8 cellular contexts compared by ENCODE assay signal in genomic region chr16:23182206-23182674, GRCh38. TPM values are rescaled to one million over a fixed set of nuclear protein-coding genes. Genes with fewer than 3 reads are reported as not detected.
A peak's percentile ranks its signal among the peaks of the same experiment; 100 is the strongest.
DNase-seq lines count a peak whose midpoint lies in the region; ATAC-seq and TF ChIP-seq lines count a peak whose summit lies in the region.

No MANE protein-coding gene starts in this region.

- no peak overlapping the region for H3K14ac ChIP-seq in H9 (ENCODE audit: insufficient read depth, low read length)

- no CpG with 5 or more reads among the region's 33 CpGs for WGBS in H9 (ENCODE audit: extremely low coverage, insufficient read length, low lambda C conversion rate)
- 4 to 8% methylated on average over 19 to 33 of the region's 33 CpGs for WGBS in aorta, 2 donors

- H3K27ac ChIP-seq in H9 (ENCODE audit: insufficient read length, low read depth, low read length): no peak overlapping the region
- H3K27ac ChIP-seq in SU-DHL-6 (ENCODE audit: low read depth, low read length): no peak overlapping the region
- no peak overlapping the region for H3K27ac ChIP-seq in left ventricle myocardium inferior (replicated peaks)
- H3K27ac ChIP-seq in aorta (ENCODE audit: low read depth in 1 of 2, low read length in 2 of 2): no peak overlapping the region

- no peak overlapping the region for H2AFZ ChIP-seq in H9 (ENCODE audit: low read length)
- no peak overlapping the region for H2AFZ ChIP-seq in SU-DHL-6 (ENCODE audit: low read depth, low read length, severe bottlenecking)

- ATAC-seq in activated naive CD8-positive, alpha-beta T cell treated with anti-CD3 and anti-CD28 coated beads, Interleukin-2, amount 50 U/mL, for 24 hours: peak; percentile 94
- peak; percentile 93 for ATAC-seq in aorta (ENCODE audit: low FRiP score)

- H3K23ac ChIP-seq in H9 (ENCODE audit: insufficient read length, low read depth, low read length): no peak overlapping the region

- H2BK15ac ChIP-seq in H9 (ENCODE audit: low read depth, low read length): no peak overlapping the region

- no peaks in the 10 kb centered on the region for H3K79me1 ChIP-seq in H9 (ENCODE audit: insufficient read depth, low read depth, low read length, poor library complexity, severe bottlenecking)

- H4K20me1 ChIP-seq in H9 (ENCODE audit: control insufficient read depth, insufficient read depth, insufficient read length) (no peaks in the 10 kb centered on the region), SU-DHL-6 (ENCODE audit: low read depth, low read length) (no peaks in the 10 kb centered on the region)

- no peak overlapping the region for H2AK5ac ChIP-seq in H9 (ENCODE audit: insufficient read length, low read length)

- H3K4ac ChIP-seq in H9 (ENCODE audit: low read depth, low read length): no peak overlapping the region

- H3K23me2 ChIP-seq in H9 (ENCODE audit: insufficient read length, low read depth, low read length, poor library complexity, severe bottlenecking): peaks cover 6% of the 10 kb centered on the region

- peak overlapping the region; percentile 37 for H3K4me3 ChIP-seq in SU-DHL-6 (ENCODE audit: insufficient read depth, low read length, poor library complexity, severe bottlenecking)
- peak overlapping the region; percentile 67 for H3K4me3 ChIP-seq in left ventricle myocardium inferior
- peak overlapping the region; percentile 14 to 30 for H3K4me3 ChIP-seq in aorta (ENCODE audit: low read length in 2 of 2)

- H3K36me3 ChIP-seq in SU-DHL-6 (ENCODE audit: low read length) (no peaks in the 10 kb centered on the region), left ventricle myocardium inferior (no peaks in the 10 kb centered on the region), aorta (ENCODE audit: control insufficient read depth in 1 of 2, insufficient read depth in 2 of 2, low read length in 1 of 2) (no peaks in the 10 kb centered on the region)

- H3K4me2 ChIP-seq in H9 (ENCODE audit: insufficient read depth, insufficient read length, low read length) (peak overlapping the region; percentile 75), SU-DHL-6 (ENCODE audit: low read depth, low read length, poor library complexity, severe bottlenecking) (peak overlapping the region; percentile 55)

- peak overlapping the region; percentile 61 to 86 for H3K4me3 Mint-ChIP-seq in H9
- peak overlapping the region; percentile 42 for H3K4me3 Mint-ChIP-seq in activated naive CD8-positive, alpha-beta T cell treated with anti-CD3 and anti-CD28 coated beads, Interleukin-2, amount 50 U/mL, for 24 hours

- H3K27me3 ChIP-seq in H9 (ENCODE audit: insufficient read depth, low read length) (peaks cover 15% of the 10 kb centered on the region; the same call in 1 of the 2 replicates), SU-DHL-6 (ENCODE audit: low read length) (no peaks in the 10 kb centered on the region), left ventricle myocardium inferior (ENCODE audit: low read depth) (peaks cover 89% of the 10 kb centered on the region), aorta (ENCODE audit: control insufficient read depth in 1 of 2, insufficient read depth in 2 of 2, low read length in 1 of 2) (peaks cover 0 to 3% of the 10 kb centered on the region in 2 donors)

- peaks cover 8% of the 10 kb centered on the region; the same call in 1 of the 2 replicates for H3F3A ChIP-seq in SU-DHL-6 (ENCODE audit: insufficient read depth)

- H2BK12ac ChIP-seq in H9 (ENCODE audit: insufficient read length, low read depth, low read length): no peak overlapping the region

- no peaks in the 10 kb centered on the region for H3K4me1 ChIP-seq in H9 (ENCODE audit: insufficient read depth, low read length)
- H3K4me1 ChIP-seq in left ventricle myocardium inferior: peaks cover 29% of the 10 kb centered on the region
- no peaks in the 10 kb centered on the region for H3K4me1 ChIP-seq in aorta (ENCODE audit: control insufficient read depth in 1 of 2, insufficient read depth in 2 of 2, low read length in 2 of 2)

- H3K9me3 ChIP-seq in H9 (ENCODE audit: control insufficient read depth, low read depth, low read length) (no peaks in the 10 kb centered on the region), SU-DHL-6 (ENCODE audit: insufficient read depth, low read length) (no peaks in the 10 kb centered on the region), left ventricle myocardium inferior (replicated peaks) (no peaks in the 10 kb centered on the region), aorta (ENCODE audit: control insufficient read depth, low read length) (no peaks in the 10 kb centered on the region)

- intact Hi-C loops in left ventricle myocardium inferior (cut with micrococcal nuclease): no loop called here
- intact Hi-C loops in aorta (cut with DNase I): loop anchor here (1.0 kb wide), 2 partner anchors 252 to 253 kb away; no protein-coding TSS in a partner anchor

- H2BK120ac ChIP-seq in H9 (ENCODE audit: low read depth, low read length, poor library complexity, severe bottlenecking): no peak overlapping the region

- no peak overlapping the region for H3K18ac ChIP-seq in H9 (ENCODE audit: insufficient read length, low read depth, low read length)

- no peaks in the 10 kb centered on the region; a peak in 1 of 7 replicates for H3K36me3 Mint-ChIP-seq in H9 (ENCODE audit: insufficient read depth in 1 of 3, low read depth in 3 of 3)
- no peaks in the 10 kb centered on the region for H3K36me3 Mint-ChIP-seq in activated naive CD8-positive, alpha-beta T cell treated with anti-CD3 and anti-CD28 coated beads, Interleukin-2, amount 50 U/mL, for 24 hours (ENCODE audit: low read depth)

- no peak overlapping the region for H3T11ph ChIP-seq in H9 (ENCODE audit: low read length)

- H4K8ac ChIP-seq in H9 (replicated peaks; ENCODE audit: insufficient read length, low read depth, low read length): no peak overlapping the region

- H3K79me2 ChIP-seq in H9 (ENCODE audit: insufficient read depth, low read length) (no peaks in the 10 kb centered on the region), SU-DHL-6 (ENCODE audit: insufficient read depth, low read length) (no peaks in the 10 kb centered on the region)

- H3K27me3 Mint-ChIP-seq in H9 (ENCODE audit: low read depth): peaks cover 45% of the 10 kb centered on the region
- peaks cover 58% of the 10 kb centered on the region for H3K27me3 Mint-ChIP-seq in activated naive CD8-positive, alpha-beta T cell treated with anti-CD3 and anti-CD28 coated beads, Interleukin-2, amount 50 U/mL, for 24 hours

- H3K9me3 Mint-ChIP-seq in H9: peaks cover 0 to 3% of the 10 kb centered on the region in 2 experiments; a peak in 1 of 5 replicates
- H3K9me3 Mint-ChIP-seq in activated naive CD8-positive, alpha-beta T cell treated with anti-CD3 and anti-CD28 coated beads, Interleukin-2, amount 50 U/mL, for 24 hours: no peaks in the 10 kb centered on the region

- H3K56ac ChIP-seq in H9 (ENCODE audit: insufficient read length, low read depth, low read length): no peak overlapping the region

- H3K9ac ChIP-seq in H9 (ENCODE audit: extremely low read depth, insufficient read length, low read length): no peak overlapping the region
- peak overlapping the region; percentile 33; the same call in 1 of the 2 replicates for H3K9ac ChIP-seq in SU-DHL-6 (ENCODE audit: low read length)

- no peak overlapping the region for H4K5ac ChIP-seq in H9 (ENCODE audit: insufficient read length, low read depth, low read length)

- peaks cover 17 to 23% of the 10 kb centered on the region in 2 experiments for H3K4me1 Mint-ChIP-seq in H9
- peaks cover 8% of the 10 kb centered on the region for H3K4me1 Mint-ChIP-seq in activated naive CD8-positive, alpha-beta T cell treated with anti-CD3 and anti-CD28 coated beads, Interleukin-2, amount 50 U/mL, for 24 hours

- no peak overlapping the region for H2BK5ac ChIP-seq in H9 (ENCODE audit: insufficient read length, low read length)

- H2BK20ac ChIP-seq in H9 (ENCODE audit: low read depth, low read length, poor library complexity, severe bottlenecking): no peak overlapping the region

- TF ChIP-seq CTCF in H9 (conservative IDR thresholded peaks at IDR 0.05) (peak; percentile 95), SU-DHL-6 (IDR thresholded peaks at IDR 0.05; ENCODE audit: insufficient read depth, low read length, poor library complexity, severe bottlenecking) (peak; percentile 95), left ventricle myocardium inferior (IDR thresholded peaks at IDR 0.05; ENCODE audit: borderline replicate concordance) (peak; percentile 97)

- no peak overlapping the region; a peak in 1 of 7 replicates for H3K27ac Mint-ChIP-seq in H9
- H3K27ac Mint-ChIP-seq in activated naive CD8-positive, alpha-beta T cell treated with anti-CD3 and anti-CD28 coated beads, Interleukin-2, amount 50 U/mL, for 24 hours: no peak overlapping the region

- DNase-seq in EL (peak; percentile 53), H9 (peak; percentile 95), MV-4-11 (lab: John Stamatoyannopoulos, UW) (peak; percentile 49), left ventricle myocardium inferior (peak; percentile 61), renal cortical epithelial cell (ENCODE audit: low read depth) (peak; percentile 12), aorta (peak; percentile 74 to 92)
- peak; percentile 81 for DNase-seq in activated naive CD8-positive, alpha-beta T cell treated with anti-CD3 and anti-CD28 coated beads, Interleukin-2, amount 50 U/mL, for 24 hours

- H4K91ac ChIP-seq in H9 (ENCODE audit: insufficient read length, low read depth, low read length): no peak overlapping the region

- H3K9me2 ChIP-seq in SU-DHL-6 (replicated peaks; ENCODE audit: insufficient read depth, low read length): no peaks in the 10 kb centered on the region

RNA-seq across cellular contexts. Expression of gene SCNN1G, which starts 0.3 kb away (rescaled TPM):
- total RNA-seq in H9 (2021) (0.74 and 0.92 TPM in 2 replicates), left ventricle myocardium inferior (not detected), renal cortical epithelial cell (0.17 TPM in 1 of 2 replicates, not detected in the other), aorta (not detected)
- under 1 TPM in 1 of 2 donors, not detected in 1; 0.63 TPM for polyA plus RNA-seq in aorta

RNA-seq across cellular contexts. Expression of gene USP31, which starts 33.0 kb away (rescaled TPM):
- 14.5 and 16.1 TPM in 2 replicates for total RNA-seq in H9 (2021)
- 28.2 TPM for total RNA-seq in left ventricle myocardium inferior
- 13.9 and 21.5 TPM in 2 replicates for total RNA-seq in renal cortical epithelial cell
- 10 to 100 TPM; 19.6 to 24.6 TPM for total RNA-seq in aorta
- 1 to 10 TPM; 1.4 to 2.6 TPM for polyA plus RNA-seq in aorta

Comparison
In these comparisons a context has a peak if more than half of its experiments do, and no peak if none do; other contexts are left out.
1. DNase-seq: peak in every context shown above with its lines; median percentile 95 in H9; 83 in aorta; 81 in activated naive CD8-positive, alpha-beta T cell treated with anti-CD3 and anti-CD28 coated beads, Interleukin-2, amount 50 U/mL, for 24 hours; 61 in left ventricle myocardium inferior; 53 in EL; 49 in MV-4-11; 12 in renal cortical epithelial cell.